8 cellular contexts compared by ENCODE assay signal in genomic region chr4:1548812-1549637, GRCh38.
A peak's percentile ranks its signal among the peaks of the same experiment; 100 is the strongest.
DNase-seq lines count a peak whose midpoint lies in the region; ATAC-seq and TF ChIP-seq lines count a peak whose summit lies in the region.
"Not testable (repeated sequence)": the region's sequence is repeated elsewhere in the genome, so short reads cannot be mapped to it uniquely, and the experiment has no call there.

No MANE protein-coding gene starts in this region.

- ATAC-seq in GM23338 (peak; percentile 93), heart right ventricle (peak; percentile 45 to 79 (median 72))

- 17 to 20% methylated on average over 35 of the region's 35 CpGs for WGBS in heart right ventricle, 2 donors

- H3K36me3 Mint-ChIP-seq in GM23338 (ENCODE audit: low read depth), result not testable (repeated sequence)

- H3K9me3 Mint-ChIP-seq in GM23338, result not testable (repeated sequence)

- not testable (repeated sequence) for H3F3A ChIP-seq in GM23338 (replicated peaks; ENCODE audit: low read depth)

- not testable (repeated sequence) for H3K4me1 Mint-ChIP-seq in GM23338

- not testable (repeated sequence) for H3K27me3 Mint-ChIP-seq in GM23338 (ENCODE audit: insufficient read depth, low read depth, poor library complexity)

- H3K9me2 ChIP-seq in GM23338 (ENCODE audit: insufficient read depth), result not testable (repeated sequence)

- H3K79me2 ChIP-seq in GM23338 (replicated peaks; ENCODE audit: insufficient read depth), result not testable (repeated sequence)

- peak overlapping the region; percentile 19; the same call in 1 of the 2 replicates for H3K4me2 ChIP-seq in BLaER1
- H3K4me2 ChIP-seq in GM23338, result not testable (repeated sequence)

- not testable (repeated sequence) for H4K20me1 ChIP-seq in BLaER1; GM23338 (replicated peaks; ENCODE audit: insufficient read depth)

- H3K9me3 ChIP-seq in BLaER1, heart right ventricle, neutrophil: not testable (repeated sequence)

- H3K4me1 ChIP-seq in BLaER1; GM23338 (ENCODE audit: insufficient read depth); neutrophil (ENCODE audit: control insufficient read depth in 1 of 2, insufficient read depth in 1 of 2, low read depth in 1 of 2, low read length in 1 of 2): not testable (repeated sequence)
- H3K4me1 ChIP-seq in heart right ventricle, result peaks cover 5 to 36% (median 13%) of the 10 kb centered on the region in 9 donors

- H3K27ac ChIP-seq in BLaER1; GM23338 (ENCODE audit: low read depth); neutrophil: not testable (repeated sequence)
- H3K27ac ChIP-seq in heart right ventricle, result peak overlapping the region in 9 of 10 donors; percentile 20 to 83 (median 56)

- in situ Hi-C loops in astrocyte of the spinal cord (cut with HindIII; ENCODE audit: low sequenced_read_pairs), result not testable (repeated sequence)

- intact Hi-C loops in heart right ventricle (cut with DNase I), result not testable (repeated sequence)

- DNase-seq in GM23338 (ENCODE audit: low spot score) (peak; percentile 71), NCI-H748 (lab: John Stamatoyannopoulos, UW; ENCODE audit: unreplicated experiment) (peak; percentile 9), astrocyte of the spinal cord (ENCODE audit: low read depth, low spot score) (peak; percentile 13), heart right ventricle (peak; percentile 19 to 64)
- DNase-seq in activated CD4-positive, alpha-beta T cell treated with anti-CD3 and anti-CD28 coated beads, Interleukin-2, amount 50 U/mL, for 24 hours (ENCODE audit: low read depth in 1 of 2, low spot score in 1 of 2), result peak; percentile 46 to 49
- DNase-seq in stimulated activated CD8-positive, alpha-beta memory T cell treated with anti-CD3 and anti-CD28 coated beads, Interleukin-4, amount 100 ng/mL, for 24 hours (ENCODE audit: low read depth), result peak; percentile 42

- not testable (repeated sequence) for H3K36me3 ChIP-seq in BLaER1; GM23338 (ENCODE audit: insufficient read depth); heart right ventricle; neutrophil

- H3K27ac Mint-ChIP-seq in GM23338, result not testable (repeated sequence)

- H2AFZ ChIP-seq in GM23338, result not testable (repeated sequence)

- H3K4me3 Mint-ChIP-seq in GM23338, result not testable (repeated sequence)

- H3K4me3 ChIP-seq in BLaER1; GM23338; astrocyte of the spinal cord (ENCODE audit: low read depth, low read length); neutrophil (ENCODE audit: low read depth in 1 of 2, low read length in 1 of 2): not testable (repeated sequence)
- H3K4me3 ChIP-seq in heart right ventricle, result peak overlapping the region in 9 of 10 donors; percentile 15 to 56 (median 31)

- TF ChIP-seq CTCF in GM23338 (conservative IDR thresholded peaks at IDR 0.05; ENCODE audit: low read depth in 2 of 2) (peak; percentile 69 to 77), astrocyte of the spinal cord (IDR thresholded peaks at IDR 0.05; ENCODE audit: low read depth, low read length) (peak; percentile 85), heart right ventricle (IDR thresholded peaks at IDR 0.05) (peak; percentile 93 to 97 (median 95)), neutrophil (IDR thresholded peaks at IDR 0.05) (peak; percentile 91)

- peaks cover 11% of the 10 kb centered on the region for H3K27me3 ChIP-seq in BLaER1
- not testable (repeated sequence) for H3K27me3 ChIP-seq in GM23338 (ENCODE audit: insufficient read depth)
- peaks cover 0 to 41% (median 5%) of the 10 kb centered on the region in 7 donors for H3K27me3 ChIP-seq in heart right ventricle
- H3K27me3 ChIP-seq in neutrophil, result peaks cover 30% of the 10 kb centered on the region

- H3K9ac ChIP-seq in BLaER1, result not testable (repeated sequence)

Comparison
In these comparisons a context has a peak if more than half of its experiments do, and no peak if none do; other contexts are left out.
1. DNase-seq: peak in every context shown above with its lines; median percentile 71 in GM23338; 48 in activated CD4-positive, alpha-beta T cell treated with anti-CD3 and anti-CD28 coated beads, Interleukin-2, amount 50 U/mL, for 24 hours; 42 in stimulated activated CD8-positive, alpha-beta memory T cell treated with anti-CD3 and anti-CD28 coated beads, Interleukin-4, amount 100 ng/mL, for 24 hours; 42 in heart right ventricle; 13 in astrocyte of the spinal cord; 9 in NCI-H748.